ENCODE assay signal across 8 cellular contexts in the genomic region with DNA sequence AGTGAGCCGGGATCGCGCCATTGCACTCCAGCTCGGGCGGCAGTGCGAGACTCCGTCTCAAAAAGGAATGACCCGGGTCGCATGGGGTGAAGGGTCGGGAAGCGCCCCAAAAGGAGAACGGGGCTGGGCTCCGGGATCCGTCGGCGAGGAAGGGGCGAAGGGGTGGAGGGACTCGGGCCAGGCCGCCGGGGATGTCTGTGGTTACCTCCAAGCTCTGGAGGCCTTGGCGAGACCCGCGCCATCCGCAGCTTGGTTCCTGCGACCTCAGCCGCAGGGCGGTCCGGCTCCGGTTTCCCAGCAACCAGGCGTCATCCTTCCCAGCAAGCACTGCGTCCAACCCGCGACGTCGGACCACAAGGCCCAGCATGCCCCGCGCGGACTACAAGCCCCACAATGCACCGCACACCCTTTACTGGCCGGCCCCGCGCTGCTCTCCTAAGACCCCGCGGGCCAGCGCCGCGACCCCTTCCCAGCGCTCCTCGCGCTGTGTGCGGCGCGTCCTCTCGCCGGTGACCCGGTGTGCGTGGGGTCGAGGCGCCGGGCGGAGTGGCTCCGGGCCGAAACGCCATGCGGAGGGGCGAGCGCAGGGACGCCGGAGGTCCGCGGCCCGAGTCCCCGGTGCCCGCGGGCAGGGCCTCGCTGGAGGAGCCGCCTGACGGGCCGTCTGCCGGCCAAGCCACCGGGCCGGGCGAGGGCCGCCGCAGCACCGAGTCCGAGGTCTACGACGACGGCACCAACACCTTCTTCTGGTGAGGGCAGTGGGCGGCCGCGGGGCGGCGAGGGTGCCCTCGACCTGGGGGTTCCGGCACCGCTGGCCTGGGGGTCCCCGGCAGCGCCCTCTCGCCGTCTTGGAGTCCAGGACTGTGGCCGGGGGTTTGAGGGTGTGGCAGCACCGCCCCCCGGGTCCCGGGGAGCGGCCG. TPM values are rescaled to one million over a fixed set of nuclear protein-coding genes. Genes with fewer than 3 reads are reported as not detected.
DNase-seq lines count a peak whose midpoint lies in the region; TF ChIP-seq lines count a peak whose summit lies in the region.

A gene (plus strand): TSS at position 391 of the 920 bp plus-strand sequence. CDS start 177 bp downstream, at position 568.

- H3K36me3 Mint-ChIP-seq in neural crest cell (ENCODE audit: low read depth) = no peaks in the 10 kb centered on the region

- H3K27me3 Mint-ChIP-seq in neural crest cell (ENCODE audit: low read depth) = no peaks in the 10 kb centered on the region

- peak within 1 kb of the TSS; percentile 96 for H3K27ac Mint-ChIP-seq in neural crest cell (ENCODE audit: unreplicated experiment)

- no peaks in the 10 kb centered on the region for H3K27me3 ChIP-seq in H7 (ENCODE audit: control insufficient read depth, insufficient read depth, low read length)
- no peaks in the 10 kb centered on the region for H3K27me3 ChIP-seq in stomach smooth muscle (ENCODE audit: control insufficient read depth in 1 of 2, insufficient read depth in 2 of 2, low read length in 2 of 2)

- peak within 1 kb of the TSS; percentile 74 for H3K9ac ChIP-seq in stomach smooth muscle (ENCODE audit: low read length in 2 of 2)

- peak within 1 kb of the TSS; percentile 70 for H3K27ac ChIP-seq in stomach smooth muscle (ENCODE audit: low read length)

- DNase-seq in ELF-1 (ENCODE audit: low read depth, low spot score) (peak; percentile 98), H7 (peak; percentile 98), M059J (ENCODE audit: low read depth) (peak; percentile 94), SHP77 (lab: John Stamatoyannopoulos, UW) (peak; percentile 75 to 94), fibroblast of villous mesenchyme (ENCODE audit: low read depth) (peak; percentile 97), neural crest cell (ENCODE audit: low read depth, low spot score) (peak; percentile 91)
- peak; percentile 90 for DNase-seq in activated effector memory CD4-positive, alpha-beta T cell treated with Interleukin-2 at 50 U/mL for 16 hours

- H3K9me3 Mint-ChIP-seq in neural crest cell = no peaks in the 10 kb centered on the region

- H3K4me1 Mint-ChIP-seq in neural crest cell = peaks cover 19% of the 10 kb centered on the region

- H3K4me3 ChIP-seq in H7 (ENCODE audit: insufficient read depth, low read depth, low read length) = peak within 1 kb of the TSS; percentile 91
- H3K4me3 ChIP-seq in fibroblast of villous mesenchyme (ENCODE audit: low read depth, low read length) = peak within 1 kb of the TSS; percentile 82
- H3K4me3 ChIP-seq in stomach smooth muscle (ENCODE audit: low read length in 2 of 2) = peak within 1 kb of the TSS; percentile 83

- H3K36me3 ChIP-seq in H7 (replicated peaks; ENCODE audit: control insufficient read depth, insufficient read depth, low read length) (peaks cover 11% of the 10 kb centered on the region), stomach smooth muscle (ENCODE audit: control insufficient read depth in 2 of 2, insufficient read depth in 2 of 2, low read length in 2 of 2) (peaks cover 4 to 13% of the 10 kb centered on the region in 2 donors)

- H3K9me3 ChIP-seq in stomach smooth muscle (ENCODE audit: control insufficient read depth in 2 of 2, low read length in 2 of 2) = no peaks in the 10 kb centered on the region

- H3K4me3 Mint-ChIP-seq in neural crest cell = peak within 1 kb of the TSS; percentile 94

- TF ChIP-seq CTCF in fibroblast of villous mesenchyme (IDR thresholded peaks at IDR 0.05; ENCODE audit: insufficient read depth, low read depth, low read length) (no peak), neural crest cell (conservative IDR thresholded peaks at IDR 0.05) (no peak)

- peaks cover 29% of the 10 kb centered on the region for H3K4me1 ChIP-seq in stomach smooth muscle (ENCODE audit: control insufficient read depth, insufficient read depth, low read length)

RNA-seq across cellular contexts. Expression of the gene that starts here (rescaled TPM):
- 40.9 and 47.5 TPM in 2 replicates for total RNA-seq in H7 (2014; rRNA removed; shearing (Covaris generic))
- total RNA-seq in M059J (2014; rRNA removed; shearing (Covaris generic)) = 27.5 and 35.5 TPM in 2 replicates
- total RNA-seq in fibroblast of villous mesenchyme = 31.5 and 34.8 TPM in 2 replicates
- 51.2 and 52.4 TPM in 2 replicates for total RNA-seq in neural crest cell

Comparison
In these comparisons a context has a peak if more than half of its experiments do, and no peak if none do; other contexts are left out.
1. Peak in every context shown above with its lines: DNase-seq, H3K4me3 ChIP-seq and H3K27ac ChIP-seq.